8 cellular contexts compared by ENCODE assay signal in the genomic region with DNA sequence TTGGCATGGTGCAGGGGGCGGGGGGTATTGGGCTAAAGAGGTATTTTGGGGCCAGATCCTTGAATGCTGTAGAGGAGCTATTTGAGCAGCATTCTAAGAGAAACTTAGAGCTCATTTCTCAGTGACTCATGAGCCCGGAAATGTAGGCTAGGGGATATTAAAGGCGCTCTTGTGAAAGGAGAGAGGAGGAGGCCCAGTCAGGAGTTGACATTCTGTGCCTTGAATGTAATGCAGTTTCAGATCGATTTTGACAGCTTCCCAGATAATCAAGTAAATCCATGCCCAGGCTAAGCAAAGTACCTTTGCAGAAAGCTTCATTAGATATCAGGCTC. TPM values are rescaled to one million over a fixed set of nuclear protein-coding genes. Genes with fewer than 3 reads are reported as not detected.
DNase-seq lines count a peak whose midpoint lies in the region; ATAC-seq, FAIRE-seq and TF ChIP-seq lines count a peak whose summit lies in the region.

No MANE protein-coding gene starts in this region.

- in situ Hi-C loops in HepG2 (cut with HindIII; ENCODE audit: extremely low pct_ligation_motif_present, low pct_unique_long_range_greater_than_20kb) = no loop called here

- H3K9me3 Mint-ChIP-seq in chondrocyte (ENCODE audit: low read depth) = no peaks in the 10 kb centered on the region

- TF ChIP-seq EP300 in HepG2 (IDR thresholded peaks at IDR 0.05; ENCODE audit: low read depth in 2 of 2, low read length in 2 of 2) (no peak), HepG2 (CRISPR knock-in tag; IDR thresholded peaks at IDR 0.05; ENCODE audit: borderline replicate concordance) (no peak)

- POLR2A ChIA-PET in HepG2 (lab: Yijun Ruan, JAX) = interaction anchor here (1.0 to 2.1 kb wide), 8 partner anchors 8 to 750 kb away, joined by 3 to 7 read pairs (median 4); partner anchors contain the start of gene NCL

- H4K20me1 ChIP-seq in DOHH2 (ENCODE audit: control insufficient read depth, insufficient read depth, low read depth, low read length) (peaks cover 30% of the 10 kb centered on the region), SU-DHL-6 (ENCODE audit: low read depth, low read length) (peaks cover 16% of the 10 kb centered on the region), HepG2 (ENCODE audit: insufficient read depth, low read length) (peaks cover 16% of the 10 kb centered on the region)

- TF ChIP-seq POLR2A in HepG2 (IDR thresholded peaks at IDR 0.05; ENCODE audit: insufficient read depth in 1 of 2, low read depth in 2 of 2, low read length in 2 of 2) = no peak

- peak overlapping the region; percentile 92 for H3K4me3 Mint-ChIP-seq in chondrocyte (ENCODE audit: unreplicated experiment)

- H3K4me2 ChIP-seq in DOHH2 (ENCODE audit: low read length) (peak overlapping the region; percentile 78), SU-DHL-6 (ENCODE audit: low read depth, low read length, poor library complexity, severe bottlenecking) (peak overlapping the region; percentile 98), HepG2 (ENCODE audit: low read depth, low read length) (peak overlapping the region; percentile 81)

- no peak overlapping the region; the same call in 1 of the 2 replicates for H3K27ac ChIP-seq in DOHH2 (ENCODE audit: low read depth, low read length)
- peak overlapping the region; percentile 61 for H3K27ac ChIP-seq in SU-DHL-6 (ENCODE audit: low read depth, low read length)
- peak overlapping the region; percentile 70 for H3K27ac ChIP-seq in HepG2 (ENCODE audit: extremely low read length, insufficient read depth, low read length)

- intact Hi-C loops in HepG2 (cut with micrococcal nuclease; ENCODE audit: unreplicated experiment) = loop anchor here (1.0 kb wide), 1 partner anchor 48 kb away; no protein-coding TSS in a partner anchor
- intact Hi-C loops in posterior cingulate gyrus (cut with DNase I) = loop anchor here (5.0 kb wide), 1 partner anchor 83 kb away; no protein-coding TSS in a partner anchor

- no peaks in the 10 kb centered on the region for H3K9me3 ChIP-seq in DOHH2 (ENCODE audit: control insufficient read depth, insufficient read depth, low read length)
- no peaks in the 10 kb centered on the region for H3K9me3 ChIP-seq in SU-DHL-6 (ENCODE audit: insufficient read depth, low read length)
- H3K9me3 ChIP-seq in HepG2 (ENCODE audit: low read length) = no peaks in the 10 kb centered on the region

- peak overlapping the region; percentile 96 for H3K27ac Mint-ChIP-seq in chondrocyte (ENCODE audit: unreplicated experiment)

- CTCF ChIA-PET in HepG2 (lab: Yijun Ruan, JAX; ENCODE audit: low intra/inter-chr PET ratio, low total read pairs) = interaction anchor here (1.2 kb wide), 1 partner anchor 84 kb away, joined by 5 read pairs; no protein-coding TSS in a partner anchor

- peaks cover 62% of the 10 kb centered on the region for H3K79me2 ChIP-seq in DOHH2 (ENCODE audit: control insufficient read depth, low read length)
- H3K79me2 ChIP-seq in SU-DHL-6 (ENCODE audit: insufficient read depth, low read length) = peaks cover 62% of the 10 kb centered on the region
- peaks cover 60% of the 10 kb centered on the region for H3K79me2 ChIP-seq in HepG2 (ENCODE audit: insufficient read depth, low read length)

- ATAC-seq in HepG2 = peak; percentile 54

- no peaks in the 10 kb centered on the region for H3K36me3 Mint-ChIP-seq in chondrocyte (ENCODE audit: low read depth)

- H3K4me1 Mint-ChIP-seq in chondrocyte (ENCODE audit: low read depth) = peaks cover 48% of the 10 kb centered on the region

- H3K4me1 ChIP-seq in DOHH2 (ENCODE audit: control insufficient read depth, low read length) = peaks cover 48% of the 10 kb centered on the region
- peaks cover 29% of the 10 kb centered on the region for H3K4me1 ChIP-seq in HepG2 (ENCODE audit: insufficient read depth, low read length)

- peak; percentile 74 for DNase-seq in HCEC 1CT
- DNase-seq in chondrocyte (ENCODE audit: low spot score) = no peak
- DNase-seq in HepG2 (ENCODE audit: low spot score) = peak; percentile 72
- DNase-seq in stimulated activated naive CD4-positive, alpha-beta T cell (lab: John Stamatoyannopoulos, UW) = peak in 5 of 6 experiments; percentile 16 to 60 (median 41)
- DNase-seq in posterior cingulate gyrus = no peak
- DNase-seq in DMS79 treated with DMSO at 0.1 percent for 48 hours (lab: John Stamatoyannopoulos, UW) = no peak

- H3K9me2 ChIP-seq in DOHH2 (replicated peaks; ENCODE audit: control insufficient read depth, low read length) (no peaks in the 10 kb centered on the region), SU-DHL-6 (replicated peaks; ENCODE audit: insufficient read depth, low read length) (no peaks in the 10 kb centered on the region)

- no peak for FAIRE-seq in HepG2 (lab: Jason Lieb, UNC)

- H3K4me3 ChIP-seq in DOHH2 (ENCODE audit: low read length) (peak overlapping the region; percentile 91), SU-DHL-6 (ENCODE audit: insufficient read depth, low read length, poor library complexity, severe bottlenecking) (peak overlapping the region; percentile 94), HepG2 (replicated peaks in 1 of 3; ENCODE audit: insufficient read depth in 1 of 3, low read depth in 2 of 3, low read length in 3 of 3) (peak overlapping the region; percentile 79 to 98 (median 92))

- 0 out of 2 replicates have a peak, but pooled peaks cover 4% of the 10 kb centered on the region for H3F3A ChIP-seq in DOHH2 (ENCODE audit: control insufficient read depth, insufficient read depth)
- peaks cover 17% of the 10 kb centered on the region for H3F3A ChIP-seq in SU-DHL-6 (ENCODE audit: insufficient read depth)

- WGBS in HepG2 (ENCODE audit: low lambda C conversion rate) = 3% methylated on average over 4 of the region's 4 CpGs

- BruUV-seq in HepG2 (replicated peaks; lab: Mats Ljungman, UMichigan) = TSS peak; percentile 52

- TF ChIP-seq CTCF in DOHH2 (IDR thresholded peaks at IDR 0.05; ENCODE audit: low read depth, low read length, poor library complexity, severe bottlenecking) (no peak), SU-DHL-6 (IDR thresholded peaks at IDR 0.05; ENCODE audit: insufficient read depth, low read length, poor library complexity, severe bottlenecking) (no peak), chondrocyte (IDR thresholded peaks at IDR 0.05) (no peak), HepG2 (CRISPR knock-in tag; IDR thresholded peaks at IDR 0.05) (no peak)

- H3K27me3 ChIP-seq in DOHH2 (ENCODE audit: control insufficient read depth, low read length) = no peaks in the 10 kb centered on the region; the same call in 1 of the 2 replicates
- no peaks in the 10 kb centered on the region for H3K27me3 ChIP-seq in SU-DHL-6 (ENCODE audit: low read length)
- H3K27me3 ChIP-seq in HepG2 (ENCODE audit: control insufficient read depth in 1 of 2, insufficient read depth in 2 of 2, low read length in 2 of 2) = no peaks in the 10 kb centered on the region; a peak in 1 of 5 replicates

- H3K36me3 ChIP-seq in DOHH2 (ENCODE audit: control insufficient read depth, low read length) (peaks cover 9% of the 10 kb centered on the region), SU-DHL-6 (ENCODE audit: low read length) (no peaks in the 10 kb centered on the region), HepG2 (replicated peaks in 1 of 2; ENCODE audit: control insufficient read depth in 1 of 2, insufficient read depth in 2 of 2, low read length in 2 of 2) (peaks cover 0 to 6% of the 10 kb centered on the region in 2 experiments; a peak in 1 of 5 replicates)

- peak overlapping the region; percentile 85 for H3K9ac ChIP-seq in SU-DHL-6 (ENCODE audit: low read length)
- peak overlapping the region; percentile 89 for H3K9ac ChIP-seq in HepG2 (ENCODE audit: insufficient read depth, low read depth, low read length)

- no peak overlapping the region for H2AFZ ChIP-seq in SU-DHL-6 (ENCODE audit: low read depth, low read length, severe bottlenecking)
- no peak overlapping the region for H2AFZ ChIP-seq in HepG2 (ENCODE audit: low read length)

- H3K27me3 Mint-ChIP-seq in chondrocyte (ENCODE audit: low read depth) = no peaks in the 10 kb centered on the region

- TF ChIP-seq RAD21 in HepG2 (CRISPR knock-in tag; IDR thresholded peaks at IDR 0.05) = no peak

TF ChIP-seq in HepG2, 621 proteins besides CTCF, POLR2A, EP300 and RAD21 (continues in another document):
- TF ChIP-seq RFXANK (CRISPR knock-in tag; IDR thresholded peaks at IDR 0.05) (0 out of 2 replicates have a peak, but pooled peaks have one; percentile 25), ZNF484 (CRISPR knock-in tag; IDR thresholded peaks at IDR 0.05; ENCODE audit: borderline replicate concordance, low read depth) (no peak), ERF (CRISPR knock-in tag; IDR thresholded peaks at IDR 0.05) (0 out of 2 replicates have a peak, but pooled peaks have one; percentile 24), ZBTB1 (CRISPR knock-in tag; IDR thresholded peaks at IDR 0.05; ENCODE audit: borderline replicate concordance) (no peak), ZNF878 (CRISPR knock-in tag; IDR thresholded peaks at IDR 0.05) (0 out of 2 replicates have a peak, but pooled peaks have one; percentile 20), REL (CRISPR knock-in tag; conservative IDR thresholded peaks at IDR 0.05) (no peak), LCORL (IDR thresholded peaks at IDR 0.05) (no peak), LCORL (CRISPR knock-in tag; IDR thresholded peaks at IDR 0.05) (0 out of 2 replicates have a peak, but pooled peaks have one; percentile 20)

RNA-seq across cellular contexts. Expression of gene CAB39, which starts 1.4 kb away (rescaled TPM):
- total RNA-seq in chondrocyte (30.9 to 34.7 TPM (median 33.4 TPM) in 3 replicates), HepG2 (2016; rRNA removed; fragmentation: Illumina TruSeq; extraction: Trizol) (45.3 and 59.5 TPM in 2 replicates)
- 9.2 and 9.7 TPM in 2 replicates for total RNA-seq in HepG2 (2016; cell fraction: cytosol; rRNA removed; fragmentation: Illumina TruSeq; extraction: Trizol; ENCODE audit: low read depth)
- total RNA-seq in HepG2 (2016; cell fraction: insoluble cytoplasmic fraction; rRNA removed; fragmentation: Illumina TruSeq; extraction: Trizol) = 46.6 and 55.2 TPM in 2 replicates
- total RNA-seq in HepG2 (2016; cell fraction: membrane; rRNA removed; fragmentation: Illumina TruSeq; extraction: Trizol) = 21.6 and 23.9 TPM in 2 replicates
- 33.9 and 39.0 TPM in 2 replicates for total RNA-seq in HepG2 (2016; cell fraction: nucleus; rRNA removed; fragmentation: Illumina TruSeq; extraction: Trizol)
- 18.8 and 19.3 TPM in 2 replicates for polyA plus RNA-seq in HepG2 (2011; rRNA removed)
- 8.2 and 15.0 TPM in 2 replicates for polyA plus RNA-seq in HepG2 (2011; cell fraction: cytosol; rRNA removed)
- 10.7 and 15.8 TPM in 2 replicates for polyA plus RNA-seq in HepG2 (2011; cell fraction: nucleus; rRNA removed)
- 26.1 and 26.8 TPM in 2 replicates for polyA plus RNA-seq in HepG2 (2012)
- 2.2 and 2.5 TPM in 2 replicates for polyA plus RNA-seq in HepG2 (2016; cell fraction: cytosol; fragmentation: Illumina TruSeq; extraction: Trizol; ENCODE audit: low read depth)
- 44.1 and 46.7 TPM in 2 replicates for polyA plus RNA-seq in HepG2 (2016; cell fraction: insoluble cytoplasmic fraction; fragmentation: Illumina TruSeq; extraction: Trizol; ENCODE audit: low read depth)
- 10.7 and 11.2 TPM in 2 replicates for polyA plus RNA-seq in HepG2 (2016; cell fraction: membrane; fragmentation: Illumina TruSeq; extraction: Trizol; ENCODE audit: low read depth)
- polyA plus RNA-seq in HepG2 (2016; cell fraction: nucleus; fragmentation: Illumina TruSeq; extraction: Trizol; ENCODE audit: insufficient read depth, low read depth) = 30.1 and 35.6 TPM in 2 replicates
- polyA minus RNA-seq in HepG2 (2011; rRNA and poly(A)+ RNA removed; ENCODE audit: low replicate concordance) = 20.0 and 27.9 TPM in 2 replicates
- polyA minus RNA-seq in HepG2 (2011; cell fraction: cytosol; rRNA and poly(A)+ RNA removed) = 24.9 and 29.5 TPM in 2 replicates
- 29.0 and 50.4 TPM in 2 replicates for polyA minus RNA-seq in HepG2 (2011; cell fraction: nucleus; rRNA and poly(A)+ RNA removed)

Comparison
In these comparisons a context has a peak if more than half of its experiments do, and no peak if none do; other contexts are left out.
1. DNase-seq: peak in HCEC 1CT (single experiment), HepG2 (single experiment) and stimulated activated naive CD4-positive, alpha-beta T cell (5 of 6); none in chondrocyte (single experiment), posterior cingulate gyrus (0 of 10) and DMS79 treated with DMSO at 0.1 percent for 48 hours (single experiment).
2. Peak in every context shown above with its lines, with median percentiles within 50 percentile points of each other: H3K4me2 ChIP-seq and H3K4me3 ChIP-seq.